In the genomic region with DNA sequence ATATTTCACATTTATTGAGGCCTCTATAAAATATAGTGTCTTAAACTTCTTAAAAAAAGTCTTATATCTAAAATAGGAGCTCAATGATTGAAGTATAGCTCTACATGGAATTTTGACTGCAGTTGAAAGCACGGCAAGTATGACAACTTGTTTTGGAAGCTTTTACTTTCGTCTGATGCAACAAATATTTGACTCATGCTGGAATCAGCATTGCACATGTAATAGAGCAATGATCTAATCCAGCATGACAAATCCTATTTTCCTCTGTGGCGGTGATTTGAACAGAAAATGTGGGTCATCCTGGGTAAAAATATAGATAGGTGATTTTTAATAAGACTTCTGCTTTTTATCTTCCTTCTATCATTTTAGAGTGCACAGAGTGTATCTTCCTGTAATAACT, we compare ENCODE assay signal across 15 cellular contexts.
DNase-seq lines count a peak whose midpoint lies in the region; ATAC-seq, FAIRE-seq and TF ChIP-seq lines count a peak whose summit lies in the region.
"Had no signal": no experiment of that assay in that cellular context is flagged by ENCODE, and none has a peak within 500 bp of the region (broad histone marks: within the 10 kb centered on the region; RNA-seq: fewer than 3 reads in every experiment).

No MANE protein-coding gene starts in this region.

- no peak for ATAC-seq in HG02870 (IDR thresholded peaks at IDR 0.05; ENCODE audit: unreplicated experiment)

- FAIRE-seq in RCC 7860 (lab: Jason Lieb, UNC) = peak; percentile 89

- H3K9ac ChIP-seq in neural progenitor cell = no peak overlapping the region

- no peaks in the 10 kb centered on the region for H3K27me3 ChIP-seq in neural progenitor cell
- H3K27me3 ChIP-seq: sigmoid colon had no signal

- H3K27me3 Mint-ChIP-seq in neural progenitor cell (ENCODE audit: insufficient read depth, low read depth) = peaks cover 2% of the 10 kb centered on the region
- H3K27me3 Mint-ChIP-seq: memory B cell had no signal

- no peak overlapping the region for H3K27ac ChIP-seq in neural progenitor cell
- H3K27ac ChIP-seq: sigmoid colon had no signal

- H3K36me3 Mint-ChIP-seq in neural progenitor cell = no peaks in the 10 kb centered on the region
- H3K36me3 Mint-ChIP-seq: memory B cell had no signal

- H2AFZ ChIP-seq in neural progenitor cell (replicated peaks) = no peak overlapping the region

- H3K4me3 ChIP-seq in epithelial cell of proximal tubule (ENCODE audit: low read depth, low read length) (no peak overlapping the region), neural progenitor cell (no peak overlapping the region)
- H3K4me3 ChIP-seq: sigmoid colon had no signal

- H3K27ac Mint-ChIP-seq in neural progenitor cell = no peak overlapping the region
- H3K27ac Mint-ChIP-seq: memory B cell; T-helper 2 cell treated with Interferon-gamma antibody and Interleukin-4, amounts not matched to agents 5 μg/mL and 100 μg/mL, for 36 hours had no signal

- TF ChIP-seq CTCF in epithelial cell of proximal tubule (conservative IDR thresholded peaks at IDR 0.05; ENCODE audit: low read depth, low read length) = no peak
- TF ChIP-seq CTCF in neural progenitor cell (IDR thresholded peaks at IDR 0.05) = no peak

- H3K4me3 Mint-ChIP-seq in neural progenitor cell = no peak overlapping the region
- H3K4me3 Mint-ChIP-seq: memory B cell; T-helper 2 cell treated with Interferon-gamma antibody and Interleukin-4, amounts not matched to agents 5 μg/mL and 100 μg/mL, for 36 hours had no signal

- DNase-seq in ELR (ENCODE audit: low read depth) = peak; percentile 93
- DNase-seq in RCC 7860 (ENCODE audit: low spot score) = peak; percentile 74
- DNase-seq in epithelial cell of proximal tubule (ENCODE audit: low read depth) = peak; percentile 86
- peak; percentile 19 for DNase-seq in pulmonary artery endothelial cell (ENCODE audit: low read depth, low spot score)
- DNase-seq in neural progenitor cell (ENCODE audit: low spot score) = no peak
- no peak for DNase-seq in stimulated activated CD4-positive, alpha-beta T cell treated with anti-CD3 and anti-CD28 coated beads, Interleukin-1b, Interleukin-23, amount 100 ng/mL, for 48 hours
- DNase-seq in cerebellar cortex (ENCODE audit: low spot score) = no peak
- DNase-seq: anterior cingulate cortex, DMS53, glutamatergic neuron, NCI-H1092, sigmoid colon had no signal

- peaks cover 7% of the 10 kb centered on the region for H3K4me1 Mint-ChIP-seq in neural progenitor cell
- H3K4me1 Mint-ChIP-seq: memory B cell had no signal

- no peaks in the 10 kb centered on the region for H3K4me1 ChIP-seq in neural progenitor cell
- H3K4me1 ChIP-seq: sigmoid colon had no signal

- H3F3A ChIP-seq in neural progenitor cell (ENCODE audit: low read depth) = no peaks in the 10 kb centered on the region

- H4K20me1 ChIP-seq in neural progenitor cell (ENCODE audit: low read depth) = no peaks in the 10 kb centered on the region

- H3K79me2 ChIP-seq in neural progenitor cell (ENCODE audit: low read depth) = no peaks in the 10 kb centered on the region

- no peaks in the 10 kb centered on the region for H3K9me3 Mint-ChIP-seq in neural progenitor cell

- no peaks in the 10 kb centered on the region for H3K36me3 ChIP-seq in neural progenitor cell
- H3K36me3 ChIP-seq: sigmoid colon had no signal

- H3K9me3 ChIP-seq in neural progenitor cell (ENCODE audit: low read depth) = no peaks in the 10 kb centered on the region
- H3K9me3 ChIP-seq: sigmoid colon had no signal

- H3K4me2 ChIP-seq in neural progenitor cell = no peak overlapping the region

Comparison
In these comparisons a context has a peak if more than half of its experiments do, and no peak if none do; other contexts are left out.
1. DNase-seq: peak in ELR (single experiment), RCC 7860 (single experiment), epithelial cell of proximal tubule (single experiment) and pulmonary artery endothelial cell (single experiment); none in neural progenitor cell (single experiment), stimulated activated CD4-positive, alpha-beta T cell treated with anti-CD3 and anti-CD28 coated beads, Interleukin-1b, Interleukin-23, amount 100 ng/mL, for 48 hours (single experiment) and cerebellar cortex (single experiment).